ENCODE assay signal across 9 cellular contexts in genomic region chr18:8480506-8481328, GRCh38.
A peak's percentile ranks its signal among the peaks of the same experiment; 100 is the strongest.
DNase-seq lines count a peak whose midpoint lies in the region; ATAC-seq, FAIRE-seq and TF ChIP-seq lines count a peak whose summit lies in the region.
"Had no signal": no experiment of that assay in that cellular context is flagged by ENCODE, and none has a peak within 500 bp of the region (broad histone marks: within the 10 kb centered on the region; RNA-seq: fewer than 3 reads in every experiment).

No MANE protein-coding gene starts in this region.

- H3K27ac ChIP-seq in pancreas = no peak overlapping the region

- DNase-seq in AG10803 (ENCODE audit: low read depth) (peak; percentile 59), HuH-7.5 (ENCODE audit: low spot score) (peak; percentile 29), SK-N-DZ (ENCODE audit: low spot score) (peak; percentile 80), frontal cortex (ENCODE audit: low spot score in 2 of 2) (peak; percentile 7 to 57), pancreas (peak in 2 of 6 donors; percentile 21 to 41), T-helper 9 cell (no peak), LoVo (ENCODE audit: low spot score) (no peak)
- DNase-seq in activated CD8-positive, alpha-beta T cell treated with anti-CD3 and anti-CD28 coated beads, Interleukin-2, amount 10 ng/mL, durations not matched to agents 7 days and 5 days = no peak
- DNase-seq: stimulated activated naive B cell treated with anti-CD40 and anti-IgM and Interleukin-4, amounts not matched to agents 10 μg/mL and 1 μg/mL and 100 μg/mL, for 72 hours had no signal

- no peaks in the 10 kb centered on the region for H3K9me3 ChIP-seq in pancreas

- H3K4me3 Mint-ChIP-seq in activated CD8-positive, alpha-beta T cell treated with anti-CD3 and anti-CD28 coated beads, Interleukin-2, amount 10 ng/mL, durations not matched to agents 7 days and 5 days = no peak overlapping the region
- H3K4me3 Mint-ChIP-seq: stimulated activated naive B cell treated with anti-CD40 and anti-IgM and Interleukin-4, amounts not matched to agents 10 μg/mL and 1 μg/mL and 100 μg/mL, for 72 hours had no signal

- H3K36me3 Mint-ChIP-seq in activated CD8-positive, alpha-beta T cell treated with anti-CD3 and anti-CD28 coated beads, Interleukin-2, amount 10 ng/mL, durations not matched to agents 7 days and 5 days (ENCODE audit: low read depth) = no peaks in the 10 kb centered on the region
- H3K36me3 Mint-ChIP-seq: stimulated activated naive B cell treated with anti-CD40 and anti-IgM and Interleukin-4, amounts not matched to agents 10 μg/mL and 1 μg/mL and 100 μg/mL, for 72 hours had no signal

- TF ChIP-seq CTCF in AG10803 (conservative IDR thresholded peaks at IDR 0.05; ENCODE audit: low read length) = peak; percentile 78
- TF ChIP-seq CTCF in pancreas (IDR thresholded peaks at IDR 0.05) = peak in 3 of 4 donors; percentile 18 to 25 (median 23)

- peaks cover 14% of the 10 kb centered on the region for H3K27me3 Mint-ChIP-seq in activated CD8-positive, alpha-beta T cell treated with anti-CD3 and anti-CD28 coated beads, Interleukin-2, amount 10 ng/mL, durations not matched to agents 7 days and 5 days (ENCODE audit: low read depth)

- H3K27me3 ChIP-seq in pancreas = no peaks in the 10 kb centered on the region

- no peak overlapping the region for H3K4me3 ChIP-seq in AG10803 (ENCODE audit: low read length)
- H3K4me3 ChIP-seq in pancreas = no peak overlapping the region

- 27 to 28% methylated on average over 16 of the region's 16 CpGs for WGBS in pancreas, 2 donors

- H3K4me1 ChIP-seq in pancreas = no peaks in the 10 kb centered on the region

- intact Hi-C loops in pancreas (cut with DNase I) = no loop called here

- H3K9me3 Mint-ChIP-seq in activated CD8-positive, alpha-beta T cell treated with anti-CD3 and anti-CD28 coated beads, Interleukin-2, amount 10 ng/mL, durations not matched to agents 7 days and 5 days (ENCODE audit: insufficient read depth) = no peaks in the 10 kb centered on the region
- H3K9me3 Mint-ChIP-seq: stimulated activated naive B cell treated with anti-CD40 and anti-IgM and Interleukin-4, amounts not matched to agents 10 μg/mL and 1 μg/mL and 100 μg/mL, for 72 hours had no signal

- peak; percentile 66 to 90 (median 87) for ATAC-seq in pancreas
- ATAC-seq in activated CD8-positive, alpha-beta T cell treated with anti-CD3 and anti-CD28 coated beads, Interleukin-2, amount 10 ng/mL, durations not matched to agents 7 days and 5 days = no peak

- no peak overlapping the region for H3K27ac Mint-ChIP-seq in activated CD8-positive, alpha-beta T cell treated with anti-CD3 and anti-CD28 coated beads, Interleukin-2, amount 10 ng/mL, durations not matched to agents 7 days and 5 days
- H3K27ac Mint-ChIP-seq: stimulated activated naive B cell treated with anti-CD40 and anti-IgM and Interleukin-4, amounts not matched to agents 10 μg/mL and 1 μg/mL and 100 μg/mL, for 72 hours had no signal

- POLR2A ChIA-PET in activated CD8-positive, alpha-beta T cell treated with anti-CD3 and anti-CD28 coated beads, Interleukin-2, amount 10 ng/mL, durations not matched to agents 7 days and 5 days (lab: Charles Lee) = interaction anchor here (0.6 kb wide), 1 partner anchor 29 kb away, joined by 5 read pairs; no protein-coding TSS in a partner anchor

- no peaks in the 10 kb centered on the region for H3K4me1 Mint-ChIP-seq in activated CD8-positive, alpha-beta T cell treated with anti-CD3 and anti-CD28 coated beads, Interleukin-2, amount 10 ng/mL, durations not matched to agents 7 days and 5 days (ENCODE audit: low read depth)

- CTCF ChIA-PET in activated CD8-positive, alpha-beta T cell treated with anti-CD3 and anti-CD28 coated beads, Interleukin-2, amount 10 ng/mL, durations not matched to agents 7 days and 5 days (lab: Charles Lee) = no interaction called here

- FAIRE-seq in frontal cortex (lab: Jason Lieb, UNC) (no peak), pancreas (lab: Jason Lieb, UNC) (no peak)

- no peaks in the 10 kb centered on the region for H3K36me3 ChIP-seq in pancreas

Comparison
In these comparisons a context has a peak if more than half of its experiments do, and no peak if none do; other contexts are left out.
1. DNase-seq: peak in AG10803 (single experiment), HuH-7.5 (single experiment), SK-N-DZ (single experiment) and frontal cortex (2 of 2); none in activated CD8-positive, alpha-beta T cell treated with anti-CD3 and anti-CD28 coated beads, Interleukin-2, amount 10 ng/mL, durations not matched to agents 7 days and 5 days (single experiment), T-helper 9 cell (single experiment) and LoVo (single experiment).